Comparison of ENCODE assay signal across 9 cellular contexts in the genomic region with DNA sequence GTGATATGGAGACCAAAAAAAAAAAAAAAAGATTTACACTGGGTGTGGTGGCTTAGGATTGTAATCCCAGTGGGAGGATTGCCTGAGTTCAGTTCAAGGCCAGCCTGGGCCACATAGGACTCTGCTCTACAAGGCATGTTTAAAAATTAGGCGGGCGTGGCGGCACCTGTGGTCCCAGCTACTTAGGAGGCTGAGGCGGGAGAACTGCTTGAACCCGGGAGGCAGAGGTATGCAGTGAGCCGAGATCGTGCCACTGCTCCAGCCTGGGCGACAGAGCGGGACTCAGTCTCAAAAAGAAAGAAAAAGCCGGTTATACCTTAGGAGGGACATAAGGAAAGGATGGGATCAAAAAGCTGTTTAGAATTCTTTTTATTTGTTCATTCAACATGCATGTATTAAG. TPM values are rescaled to one million over a fixed set of nuclear protein-coding genes. Genes with fewer than 3 reads are reported as not detected.
A peak's percentile ranks its signal among the peaks of the same experiment; 100 is the strongest.
DNase-seq lines count a peak whose midpoint lies in the region; ATAC-seq, FAIRE-seq and TF ChIP-seq lines count a peak whose summit lies in the region.
"Had no signal": no experiment of that assay in that cellular context is flagged by ENCODE, and none has a peak within 500 bp of the region (broad histone marks: within the 10 kb centered on the region; RNA-seq: fewer than 3 reads in every experiment).

No MANE protein-coding gene starts in this region.

- FAIRE-seq in kidney (lab: Jason Lieb, UNC) = no peak

- TF ChIP-seq CTCF in BE2C (IDR thresholded peaks at IDR 0.05; ENCODE audit: low read depth, low read length) (no peak), nephron progenitor cell (IDR thresholded peaks at IDR 0.05) (no peak), kidney (IDR thresholded peaks at IDR 0.05; ENCODE audit: borderline replicate concordance, extremely low read depth, insufficient read depth) (no peak)

- H3K9me3 ChIP-seq in BE2C = peaks cover 6% of the 10 kb centered on the region
- no peaks in the 10 kb centered on the region for H3K9me3 ChIP-seq in HUES6 (ENCODE audit: control insufficient read depth, insufficient read depth, low read depth, low read length)
- H3K9me3 ChIP-seq in effector memory CD4-positive, alpha-beta T cell (ENCODE audit: control insufficient read depth, low read length) = no peaks in the 10 kb centered on the region
- no peaks in the 10 kb centered on the region for H3K9me3 ChIP-seq in kidney (ENCODE audit: control insufficient read depth in 1 of 2, low read length in 2 of 2)

- H3K36me3 ChIP-seq in BE2C (peaks cover 4% of the 10 kb centered on the region; the same call in 1 of the 2 replicates), HUES6 (ENCODE audit: control insufficient read depth, insufficient read depth, low read length) (peaks cover 2% of the 10 kb centered on the region; the same call in 1 of the 2 replicates), kidney (ENCODE audit: control insufficient read depth in 1 of 2, insufficient read depth in 2 of 2, low read length in 2 of 2) (no peaks in the 10 kb centered on the region)
- no peaks in the 10 kb centered on the region for H3K36me3 ChIP-seq in effector memory CD4-positive, alpha-beta T cell (ENCODE audit: control insufficient read depth, insufficient read depth, low read length)

- H3K4me1 ChIP-seq in BE2C = no peaks in the 10 kb centered on the region
- H3K4me1 ChIP-seq in HUES6 (ENCODE audit: control insufficient read depth, insufficient read depth, low read length) = no peaks in the 10 kb centered on the region; the same call in 1 of the 2 replicates
- H3K4me1 ChIP-seq in effector memory CD4-positive, alpha-beta T cell (ENCODE audit: control insufficient read depth, insufficient read depth, low read length, poor library complexity, severe bottlenecking) = no peaks in the 10 kb centered on the region
- H3K4me1 ChIP-seq in kidney (ENCODE audit: control insufficient read depth in 1 of 2, insufficient read depth in 1 of 2, low read depth in 1 of 2, low read length in 2 of 2) = peaks cover 0 to 7% of the 10 kb centered on the region in 2 donors

- H3K4me3 ChIP-seq in BE2C (ENCODE audit: low read depth, low read length) (peak overlapping the region; percentile 60), HUES6 (ENCODE audit: low read depth, low read length) (peak overlapping the region; percentile 55), kidney (ENCODE audit: low read length in 2 of 2) (peak overlapping the region in 1 of 2 donors; percentile 59)
- H3K4me3 ChIP-seq in effector memory CD4-positive, alpha-beta T cell (ENCODE audit: insufficient read depth, low read depth, low read length, poor library complexity, severe bottlenecking) = peak overlapping the region; percentile 49

- H3K4me1 Mint-ChIP-seq in nephron progenitor cell = no peaks in the 10 kb centered on the region

- peaks cover 42% of the 10 kb centered on the region for H3K36me3 Mint-ChIP-seq in nephron progenitor cell (ENCODE audit: low read depth)

- H3K4me3 Mint-ChIP-seq in nephron progenitor cell = peak overlapping the region; percentile 72

- peaks cover 39% of the 10 kb centered on the region for H3K27me3 Mint-ChIP-seq in nephron progenitor cell (ENCODE audit: low read depth, poor library complexity)

- H3K27ac ChIP-seq in HUES6 (ENCODE audit: low read depth, low read length) (no peak overlapping the region), kidney (ENCODE audit: low read depth in 2 of 2, low read length in 2 of 2) (no peak overlapping the region)
- H3K27ac ChIP-seq in effector memory CD4-positive, alpha-beta T cell (ENCODE audit: insufficient read depth, low read length, poor library complexity, severe bottlenecking) = peak overlapping the region; percentile 58
- H3K27ac ChIP-seq: KMS-11 had no signal

- H3K27ac Mint-ChIP-seq in nephron progenitor cell = no peak overlapping the region

- H3K9me3 Mint-ChIP-seq in nephron progenitor cell = peaks cover 9% of the 10 kb centered on the region

- intact Hi-C loops in kidney (cut with DNase I) = no loop called here

- H3K27me3 ChIP-seq in BE2C (no peaks in the 10 kb centered on the region), HUES6 (ENCODE audit: control insufficient read depth, insufficient read depth, low read length) (peaks cover 21% of the 10 kb centered on the region)
- H3K27me3 ChIP-seq in effector memory CD4-positive, alpha-beta T cell (replicated peaks; ENCODE audit: control insufficient read depth, insufficient read depth, low read length, poor library complexity, severe bottlenecking) = no peaks in the 10 kb centered on the region

- no peak for ATAC-seq in GM21717 (IDR thresholded peaks at IDR 0.05; ENCODE audit: unreplicated experiment)

- H3K9ac ChIP-seq in HUES6 (ENCODE audit: low read length) (no peak overlapping the region), kidney (ENCODE audit: low read length in 2 of 2) (peak overlapping the region in 1 of 2 donors; percentile 37)
- H3K9ac ChIP-seq: KMS-11 had no signal

- DNase-seq in BE2C (no peak), nephron progenitor cell (no peak), DMS153 treated with DMSO at 0.1 percent for 48 hours (lab: John Stamatoyannopoulos, UW; ENCODE audit: unreplicated experiment) (no peak), kidney (no peak), NCI-H510A treated with DMSO at 0.1 percent for 48 hours (lab: John Stamatoyannopoulos, UW) (no peak)
- no peak for DNase-seq in effector memory CD4-positive, alpha-beta T cell

RNA-seq across cellular contexts. Expression of a gene that starts 0.7 kb away (rescaled TPM):
- 1.0 TPM for polyA plus RNA-seq in BE2C (2012; ENCODE audit: insufficient read depth, insufficient read length, low read depth)
- 1.6 TPM for total RNA-seq in kidney
- polyA plus RNA-seq in kidney (ENCODE audit: insufficient read depth, low read depth, low replicate concordance) = not detected

RNA-seq across cellular contexts. Expression of a gene that starts 58.3 kb away (rescaled TPM):
- 91.1 TPM for polyA plus RNA-seq in BE2C (2012; ENCODE audit: insufficient read depth, insufficient read length, low read depth)
- 358 TPM for total RNA-seq in kidney
- 63.3 TPM for polyA plus RNA-seq in kidney (ENCODE audit: insufficient read depth, low read depth, low replicate concordance)
